In genomic region chr20:54680872-54681297, GRCh38 we compare ENCODE assay signal across 9 cellular contexts.
DNase-seq lines count a peak whose midpoint lies in the region; ATAC-seq, FAIRE-seq and TF ChIP-seq lines count a peak whose summit lies in the region.
"Had no signal": no experiment of that assay in that cellular context is flagged by ENCODE, and none has a peak within 500 bp of the region (broad histone marks: within the 10 kb centered on the region; RNA-seq: fewer than 3 reads in every experiment).

No MANE protein-coding gene starts in this region.

- no peaks in the 10 kb centered on the region for H3K36me3 ChIP-seq in endothelial cell of umbilical vein (ENCODE audit: control insufficient read depth in 2 of 2, extremely low read depth in 1 of 2, insufficient read depth in 2 of 2, low read length in 2 of 2)
- no peaks in the 10 kb centered on the region for H3K36me3 ChIP-seq in osteoblast (ENCODE audit: insufficient read depth, low read length)
- H3K36me3 ChIP-seq: BLaER1 had no signal

- intact Hi-C loops in endothelial cell of umbilical vein (cut with micrococcal nuclease) = loop anchor here (1.0 to 2.0 kb wide), 3 partner anchors 1568 to 1896 kb away; no protein-coding TSS in a partner anchor

- H3K9me1 ChIP-seq in endothelial cell of umbilical vein (replicated peaks; ENCODE audit: control insufficient read depth, extremely low read depth, insufficient read depth, low read length) = no peaks in the 10 kb centered on the region

- H3K4me3 ChIP-seq in endothelial cell of umbilical vein (replicated peaks in 1 of 3; ENCODE audit: insufficient read depth in 1 of 3, low read depth in 1 of 3, low read length in 3 of 3) (no peak overlapping the region), osteoblast (ENCODE audit: insufficient read depth, low read length) (no peak overlapping the region)
- H3K4me3 ChIP-seq: BLaER1 had no signal

- no peak overlapping the region for H3K4me2 ChIP-seq in endothelial cell of umbilical vein (ENCODE audit: insufficient read depth, low read length)
- H3K4me2 ChIP-seq in osteoblast (ENCODE audit: insufficient read depth, low read length) = no peak overlapping the region
- H3K4me2 ChIP-seq: BLaER1 had no signal

- no peak overlapping the region for H2AFZ ChIP-seq in endothelial cell of umbilical vein (ENCODE audit: low read depth, low read length)
- H2AFZ ChIP-seq in osteoblast (ENCODE audit: low read length) = no peak overlapping the region

- H3K4me1 ChIP-seq in endothelial cell of umbilical vein (ENCODE audit: control insufficient read depth, extremely low read depth, insufficient read depth, low read length) = no peaks in the 10 kb centered on the region
- no peaks in the 10 kb centered on the region for H3K4me1 ChIP-seq in osteoblast (ENCODE audit: insufficient read depth, low read length)
- H3K4me1 ChIP-seq: BLaER1 had no signal

- H4K20me1 ChIP-seq in endothelial cell of umbilical vein (replicated peaks; ENCODE audit: control insufficient read depth, extremely low read depth, insufficient read depth, low read length) (no peaks in the 10 kb centered on the region), osteoblast (ENCODE audit: insufficient read depth, low read length) (no peaks in the 10 kb centered on the region)
- H4K20me1 ChIP-seq: BLaER1 had no signal

- no peak overlapping the region for H3K9ac ChIP-seq in endothelial cell of umbilical vein (replicated peaks; ENCODE audit: extremely low read depth, insufficient read depth, low read length)
- H3K9ac ChIP-seq: BLaER1 had no signal

- no peak for TF ChIP-seq POLR2A in endothelial cell of umbilical vein (IDR thresholded peaks at IDR 0.05; ENCODE audit: low read depth, low read length)

- peak; percentile 52 to 55 for TF ChIP-seq CTCF in endothelial cell of umbilical vein (IDR thresholded peaks at IDR 0.05; ENCODE audit: extremely low read depth in 1 of 2, insufficient read depth in 1 of 2, low read depth in 1 of 2, low read length in 2 of 2)
- TF ChIP-seq CTCF in osteoblast (IDR thresholded peaks at IDR 0.05; ENCODE audit: extremely low read depth, low read depth, low read length) = peak; percentile 70

- no peak overlapping the region for H3K27ac ChIP-seq in endothelial cell of umbilical vein (ENCODE audit: insufficient read depth, low read depth, low read length)
- H3K27ac ChIP-seq in osteoblast (ENCODE audit: low read depth, low read length) = no peak overlapping the region
- H3K27ac ChIP-seq: BLaER1 had no signal

- H3K9me3 ChIP-seq in endothelial cell of umbilical vein (replicated peaks; ENCODE audit: control insufficient read depth, insufficient read depth, low read length) (no peaks in the 10 kb centered on the region), osteoblast (ENCODE audit: low read depth, low read length) (no peaks in the 10 kb centered on the region)
- H3K9me3 ChIP-seq: BLaER1 had no signal

- no peak for ATAC-seq in GM18502 (IDR thresholded peaks at IDR 0.05; ENCODE audit: poor library complexity, unreplicated experiment)

- DNase-seq in DMS153 treated with DMSO at 0.1 percent for 48 hours (lab: John Stamatoyannopoulos, UW; ENCODE audit: unreplicated experiment) (peak; percentile 5), DMS153 (lab: John Stamatoyannopoulos, UW) (no peak), HEK293T (ENCODE audit: extremely low spot score) (peak; percentile 32), RKO (ENCODE audit: low spot score) (peak; percentile 76), endothelial cell of umbilical vein (ENCODE audit: low read depth, low spot score) (peak; percentile 42), osteoblast (ENCODE audit: insufficient read length, low spot score, missing footprints) (peak; percentile 42), T-helper 9 cell (no peak)

- peak; percentile 74 for FAIRE-seq in endothelial cell of umbilical vein (lab: Jason Lieb, UNC)

- CTCF ChIA-PET in HEK293T (lab: Yijun Ruan, JAX) (interaction anchor here (0.6 to 2.6 kb wide), 4 partner anchors 13 to 67 kb away, joined by 3 to 9 read pairs (median 4); no protein-coding TSS in a partner anchor), endothelial cell of umbilical vein (lab: Charles Lee) (interaction anchor here (0.8 to 5.7 kb wide), 11 partner anchors 12 to 1897 kb away, joined by 3 to 97 read pairs (median 5); partner anchors contain the start of gene MC3R)

- POLR2A ChIA-PET in HEK293T (lab: Yijun Ruan, JAX) = no interaction called here
- POLR2A ChIA-PET in endothelial cell of umbilical vein (lab: Charles Lee) = no interaction called here

- dilution Hi-C loops in endothelial cell of umbilical vein (cut with MboI; ENCODE audit: extremely low pct_ligation_motif_present, low sequenced_read_pairs) = no loop called here

- no TSS peak for BruUV-seq in endothelial cell of umbilical vein (replicated peaks; lab: Mats Ljungman, UMichigan)

- H3K27me3 ChIP-seq in endothelial cell of umbilical vein (ENCODE audit: control insufficient read depth in 2 of 2, insufficient read depth in 2 of 2, low read length in 2 of 2) (no peaks in the 10 kb centered on the region), osteoblast (ENCODE audit: insufficient read depth, low read length) (no peaks in the 10 kb centered on the region)
- H3K27me3 ChIP-seq: BLaER1 had no signal

- H3K79me2 ChIP-seq in endothelial cell of umbilical vein (ENCODE audit: control insufficient read depth, insufficient read depth, low read length) (no peaks in the 10 kb centered on the region), osteoblast (ENCODE audit: insufficient read depth, low read length) (no peaks in the 10 kb centered on the region)

TF ChIP-seq in HEK293T, 16 proteins besides CTCF, POLR2A, EP300 and RAD21:
- TF ChIP-seq ZNF384 (IDR thresholded peaks at IDR 0.05) (peak; percentile 54; the same call in 1 of the 2 replicates), SP1 (IDR thresholded peaks at IDR 0.05) (no peak)

TF ChIP-seq in endothelial cell of umbilical vein, 7 proteins besides CTCF, POLR2A, EP300 and RAD21:
- TF ChIP-seq MYC (IDR thresholded peaks at IDR 0.05; ENCODE audit: low read depth, low read length) (no peak), MAX (IDR thresholded peaks at IDR 0.05; ENCODE audit: insufficient read depth, insufficient read length) (no peak), POLR2AphosphoS5 (IDR thresholded peaks at IDR 0.05; ENCODE audit: insufficient read depth, low read depth, low read length) (no peak), GATA2 (IDR thresholded peaks at IDR 0.05; ENCODE audit: insufficient read depth, insufficient read length, low read depth, low read length) (no peak), FOS (IDR thresholded peaks at IDR 0.05; ENCODE audit: borderline replicate concordance, insufficient read depth, low read length) (no peak), EZH2 (IDR thresholded peaks at IDR 0.05; ENCODE audit: borderline replicate concordance, low read depth, low read length, severe bottlenecking) (no peak), JUN (IDR thresholded peaks at IDR 0.05; ENCODE audit: borderline replicate concordance, insufficient read depth, insufficient read length, low read depth) (no peak)
TF ChIP-seq in endothelial cell of umbilical vein: peak in this region for 0.

Comparison
In these comparisons a context has a peak if more than half of its experiments do, and no peak if none do; other contexts are left out.
1. DNase-seq: peak in DMS153 treated with DMSO at 0.1 percent for 48 hours (single experiment), HEK293T (single experiment), RKO (single experiment), endothelial cell of umbilical vein (single experiment) and osteoblast (single experiment); none in DMS153 (single experiment) and T-helper 9 cell (single experiment).